9 cellular contexts compared by ENCODE assay signal in genomic region chr17:40283662-40284061, GRCh38. TPM values are rescaled to one million over a fixed set of nuclear protein-coding genes. Genes with fewer than 3 reads are reported as not detected.
DNase-seq lines count a peak whose midpoint lies in the region; ATAC-seq, FAIRE-seq and TF ChIP-seq lines count a peak whose summit lies in the region.
"Had no signal": no experiment of that assay in that cellular context is flagged by ENCODE, and none has a peak within 500 bp of the region (broad histone marks: within the 10 kb centered on the region; RNA-seq: fewer than 3 reads in every experiment).

No MANE protein-coding gene starts in this region.

- peak; percentile 73 for FAIRE-seq in endothelial cell of umbilical vein (lab: Jason Lieb, UNC)

- no peaks in the 10 kb centered on the region for H3K9me3 ChIP-seq in endothelial cell of umbilical vein (replicated peaks; ENCODE audit: control insufficient read depth, insufficient read depth, low read length)
- H3K9me3 ChIP-seq in prostate gland: no peaks in the 10 kb centered on the region
- H3K9me3 ChIP-seq in ovary: no peaks in the 10 kb centered on the region

- 68% methylated on average over 2 of the region's 2 CpGs for WGBS in prostate gland
- WGBS in ovary, 3 donors: 30 to 45% (median 40%) methylated on average over 2 of the region's 2 CpGs

- no peak for TF ChIP-seq EP300 in ovary (IDR thresholded peaks at IDR 0.05)

- CTCF ChIA-PET in endothelial cell of umbilical vein (lab: Charles Lee): interaction anchor here (0.6 to 2.4 kb wide), 7 partner anchors 9 to 143 kb away, joined by 3 to 13 read pairs (median 7); partner anchors contain the start of genes CASC3 and WIPF2

- peaks cover 25% of the 10 kb centered on the region for H3K4me1 ChIP-seq in endothelial cell of umbilical vein (ENCODE audit: control insufficient read depth, extremely low read depth, insufficient read depth, low read length)
- H3K4me1 ChIP-seq in prostate gland (replicated peaks): peaks cover 4% of the 10 kb centered on the region
- peaks cover 2% of the 10 kb centered on the region for H3K4me1 ChIP-seq in ovary (ENCODE audit: insufficient read depth)

- TF ChIP-seq POLR2A in endothelial cell of umbilical vein (IDR thresholded peaks at IDR 0.05; ENCODE audit: low read depth, low read length) (no peak), prostate gland (IDR thresholded peaks at IDR 0.05) (no peak), ovary (IDR thresholded peaks at IDR 0.05) (no peak)

- H3K27me3 ChIP-seq in endothelial cell of umbilical vein (ENCODE audit: control insufficient read depth in 2 of 2, insufficient read depth in 2 of 2, low read length in 2 of 2) (no peaks in the 10 kb centered on the region), prostate gland (replicated peaks; ENCODE audit: insufficient read depth) (no peaks in the 10 kb centered on the region), ovary (no peaks in the 10 kb centered on the region)

- peak overlapping the region in 1 of 3 experiments; percentile 23 for H3K4me3 ChIP-seq in endothelial cell of umbilical vein (replicated peaks in 1 of 3; ENCODE audit: insufficient read depth in 1 of 3, low read depth in 1 of 3, low read length in 3 of 3)
- no peak overlapping the region for H3K4me3 ChIP-seq in prostate gland
- no peak overlapping the region for H3K4me3 ChIP-seq in ovary

- H3K9me1 ChIP-seq in endothelial cell of umbilical vein (replicated peaks; ENCODE audit: control insufficient read depth, extremely low read depth, insufficient read depth, low read length): no peaks in the 10 kb centered on the region

- peak overlapping the region; percentile 45 for H3K9ac ChIP-seq in endothelial cell of umbilical vein (replicated peaks; ENCODE audit: extremely low read depth, insufficient read depth, low read length)

- peak overlapping the region; percentile 83 for H3K4me2 ChIP-seq in endothelial cell of umbilical vein (ENCODE audit: insufficient read depth, low read length)

- peaks cover 3 to 11% of the 10 kb centered on the region in 2 experiments for H3K36me3 ChIP-seq in endothelial cell of umbilical vein (ENCODE audit: control insufficient read depth in 2 of 2, extremely low read depth in 1 of 2, insufficient read depth in 2 of 2, low read length in 2 of 2)
- H3K36me3 ChIP-seq in prostate gland: no peaks in the 10 kb centered on the region
- no peaks in the 10 kb centered on the region for H3K36me3 ChIP-seq in ovary

- peak overlapping the region; percentile 78 for H3K27ac ChIP-seq in endothelial cell of umbilical vein (ENCODE audit: insufficient read depth, low read depth, low read length)
- peak overlapping the region; percentile 29 to 44 for H3K27ac ChIP-seq in prostate gland
- no peak overlapping the region for H3K27ac ChIP-seq in ovary

- intact Hi-C loops in endothelial cell of umbilical vein (cut with micrococcal nuclease): loop anchor here (10.0 kb wide), 1 partner anchor 269 kb away; the partner anchor contains the start of gene CSF3
- intact Hi-C loops in prostate gland (cut with DNase I): no loop called here
- intact Hi-C loops in ovary (cut with DNase I): loop anchor here in 2 of 4 donors (10.0 kb wide), 2 partner anchors 59 to 69 kb away; partner anchors contain the start of gene WIPF2 (in 1 of the 2)

- BruUV-seq in endothelial cell of umbilical vein (replicated peaks; lab: Mats Ljungman, UMichigan): no TSS peak

- POLR2A ChIA-PET in endothelial cell of umbilical vein (lab: Charles Lee): interaction anchor here (0.6 to 0.8 kb wide), 2 partner anchors 36 to 44 kb away, joined by 3 read pairs; no protein-coding TSS in a partner anchor

- DNase-seq in ELR (ENCODE audit: low read depth) (peak; percentile 95), RPMI7951 (ENCODE audit: low read depth) (peak; percentile 80), endothelial cell of umbilical vein (ENCODE audit: low read depth, low spot score) (peak; percentile 61), prostate gland (ENCODE audit: low spot score) (no peak), ovary (no peak), NCI-H2196 (lab: John Stamatoyannopoulos, UW; ENCODE audit: unreplicated experiment) (no peak), globus pallidus (ENCODE audit: low spot score) (no peak)

- no peak for ATAC-seq in HG02642 (IDR thresholded peaks at IDR 0.05; ENCODE audit: poor library complexity, unreplicated experiment)
- ATAC-seq: Panc1 had no signal

- TF ChIP-seq CTCF in endothelial cell of umbilical vein (IDR thresholded peaks at IDR 0.05; ENCODE audit: extremely low read depth in 1 of 2, insufficient read depth in 1 of 2, low read depth in 1 of 2, low read length in 2 of 2) (no peak), prostate gland (IDR thresholded peaks at IDR 0.05) (no peak), ovary (IDR thresholded peaks at IDR 0.05) (no peak)

- no peaks in the 10 kb centered on the region for H4K20me1 ChIP-seq in endothelial cell of umbilical vein (replicated peaks; ENCODE audit: control insufficient read depth, extremely low read depth, insufficient read depth, low read length)

- dilution Hi-C loops in endothelial cell of umbilical vein (cut with MboI; ENCODE audit: extremely low pct_ligation_motif_present, low sequenced_read_pairs): no loop called here

- no peak overlapping the region for H2AFZ ChIP-seq in endothelial cell of umbilical vein (ENCODE audit: low read depth, low read length)

- H3K79me2 ChIP-seq in endothelial cell of umbilical vein (ENCODE audit: control insufficient read depth, insufficient read depth, low read length): peaks cover 3% of the 10 kb centered on the region

TF ChIP-seq in endothelial cell of umbilical vein, 7 proteins besides CTCF, POLR2A, EP300 and RAD21:
- no peak for TF ChIP-seq GATA2 (IDR thresholded peaks at IDR 0.05; ENCODE audit: insufficient read depth, insufficient read length, low read depth, low read length)
- TF ChIP-seq FOS (IDR thresholded peaks at IDR 0.05; ENCODE audit: borderline replicate concordance, insufficient read depth, low read length): peak; percentile 89
- no peak for TF ChIP-seq MYC (IDR thresholded peaks at IDR 0.05; ENCODE audit: low read depth, low read length)
- no peak for TF ChIP-seq POLR2AphosphoS5 (IDR thresholded peaks at IDR 0.05; ENCODE audit: insufficient read depth, low read depth, low read length)
- no peak for TF ChIP-seq EZH2 (IDR thresholded peaks at IDR 0.05; ENCODE audit: borderline replicate concordance, low read depth, low read length, severe bottlenecking)
- TF ChIP-seq JUN (IDR thresholded peaks at IDR 0.05; ENCODE audit: borderline replicate concordance, insufficient read depth, insufficient read length, low read depth): peak; percentile 10
- TF ChIP-seq MAX (IDR thresholded peaks at IDR 0.05; ENCODE audit: insufficient read depth, insufficient read length): no peak

RNA-seq across cellular contexts. Expression of gene CDC6, which starts 4.0 kb away (rescaled TPM):
- total RNA-seq in RPMI7951 (2014; rRNA removed; shearing (Covaris generic)): 38.9 and 41.2 TPM in 2 replicates
- total RNA-seq in endothelial cell of umbilical vein (49.9 and 55.2 TPM in 2 replicates), prostate gland (10 to 100 TPM in 1 of 2 donors, 1 to 10 TPM in 1; 2.1 to 10.3 TPM), ovary (1 to 10 TPM in 3 of 7 donors, under 1 TPM in 4; 0.34 to 3.8 (median 0.76) TPM)
- polyA plus RNA-seq in endothelial cell of umbilical vein (13.4 and 15.5 TPM in 2 replicates), ovary (1 to 10 TPM in 1 of 2 donors, under 1 TPM in 1; 0.80 to 3.3 TPM)
- 25.1 and 29.1 TPM in 2 replicates for polyA plus RNA-seq in endothelial cell of umbilical vein (2011; cell fraction: cytosol; rRNA removed)
- 31.9 and 52.5 TPM in 2 replicates for polyA plus RNA-seq in endothelial cell of umbilical vein (2011; cell fraction: nucleus; rRNA removed)
- 18.0 and 33.6 TPM in 2 replicates for polyA plus RNA-seq in endothelial cell of umbilical vein (2012)
- 17.1 and 22.1 TPM in 2 replicates for polyA minus RNA-seq in endothelial cell of umbilical vein
- 40.0 TPM for polyA minus RNA-seq in endothelial cell of umbilical vein (2011; cell fraction: cytosol; rRNA and poly(A)+ RNA removed)
- polyA minus RNA-seq in endothelial cell of umbilical vein (2011; cell fraction: nucleus; rRNA and poly(A)+ RNA removed): 31.5 and 42.2 TPM in 2 replicates

RNA-seq across cellular contexts. Expression of gene RARA, which starts 25.3 kb away (rescaled TPM):
- 10.2 and 13.3 TPM in 2 replicates for total RNA-seq in RPMI7951 (2014; rRNA removed; shearing (Covaris generic))
- total RNA-seq in endothelial cell of umbilical vein (37.8 and 43.4 TPM in 2 replicates), prostate gland (10 to 100 TPM; 24.4 to 70.6 TPM), ovary (100 to 1,000 TPM in 1 of 7 donors, 10 to 100 TPM in 6; 19.8 to 100 (median 62.2) TPM)
- polyA plus RNA-seq in endothelial cell of umbilical vein (11.2 and 11.9 TPM in 2 replicates), ovary (10 to 100 TPM; 21.8 to 39.9 TPM)
- 11.3 and 13.6 TPM in 2 replicates for polyA plus RNA-seq in endothelial cell of umbilical vein (2011; cell fraction: cytosol; rRNA removed)
- 9.9 and 12.3 TPM in 2 replicates for polyA plus RNA-seq in endothelial cell of umbilical vein (2011; cell fraction: nucleus; rRNA removed)
- 27.6 and 34.9 TPM in 2 replicates for polyA plus RNA-seq in endothelial cell of umbilical vein (2012)
- 11.6 and 20.5 TPM in 2 replicates for polyA minus RNA-seq in endothelial cell of umbilical vein
- polyA minus RNA-seq in endothelial cell of umbilical vein (2011; cell fraction: cytosol; rRNA and poly(A)+ RNA removed): 6.7 TPM
- 8.0 and 10.0 TPM in 2 replicates for polyA minus RNA-seq in endothelial cell of umbilical vein (2011; cell fraction: nucleus; rRNA and poly(A)+ RNA removed)

Comparison
In these comparisons a context has a peak if more than half of its experiments do, and no peak if none do; other contexts are left out.
1. DNase-seq: peak in ELR (single experiment), RPMI7951 (single experiment) and endothelial cell of umbilical vein (single experiment); none in prostate gland (single experiment), ovary (0 of 5), NCI-H2196 (single experiment) and globus pallidus (single experiment).
2. H3K27ac ChIP-seq: peak in endothelial cell of umbilical vein (single experiment) and prostate gland (2 of 2); none in ovary (0 of 2).